ENCODE assay signal across 1 cellular context in genomic region chr17:18143044-18143936, GRCh38.
TF ChIP-seq lines count a peak whose summit lies in the region.

No MANE protein-coding gene starts in this region.

TF ChIP-seq in endothelial cell of umbilical vein, 7 proteins besides CTCF, POLR2A, EP300 and RAD21:
- TF ChIP-seq POLR2AphosphoS5 (IDR thresholded peaks at IDR 0.05; ENCODE audit: insufficient read depth, low read depth, low read length) (no peak), EZH2 (IDR thresholded peaks at IDR 0.05; ENCODE audit: borderline replicate concordance, low read depth, low read length, severe bottlenecking) (no peak), FOS (IDR thresholded peaks at IDR 0.05; ENCODE audit: borderline replicate concordance, insufficient read depth, low read length) (no peak), MYC (IDR thresholded peaks at IDR 0.05; ENCODE audit: low read depth, low read length) (no peak), GATA2 (IDR thresholded peaks at IDR 0.05; ENCODE audit: insufficient read depth, insufficient read length, low read depth, low read length) (no peak), MAX (IDR thresholded peaks at IDR 0.05; ENCODE audit: insufficient read depth, insufficient read length) (no peak), JUN (IDR thresholded peaks at IDR 0.05; ENCODE audit: borderline replicate concordance, insufficient read depth, insufficient read length, low read depth) (no peak)
